ENCODE assay signal across 8 cellular contexts in the genomic region with DNA sequence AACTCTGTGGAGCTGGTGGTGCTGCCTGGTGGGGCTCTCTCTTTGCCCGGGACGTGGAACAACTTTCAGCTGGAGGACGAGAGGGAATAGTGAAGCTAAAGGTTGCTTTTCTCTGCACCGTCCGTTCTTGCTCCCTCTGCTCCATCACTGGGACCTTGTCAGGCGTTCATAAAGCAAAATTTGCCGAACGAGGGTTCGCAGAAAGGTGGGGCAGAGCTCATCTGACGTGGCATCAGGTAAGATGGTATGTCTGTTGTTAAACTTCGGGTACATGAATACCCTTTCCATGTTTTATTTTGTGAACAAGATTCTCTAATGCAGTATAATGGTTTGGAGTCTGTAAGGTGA.
DNase-seq lines count a peak whose midpoint lies in the region; ATAC-seq lines count a peak whose summit lies in the region.

No MANE protein-coding gene starts in this region.

- H3K4me1 ChIP-seq in ACC112 (ENCODE audit: control insufficient read depth, insufficient read depth, low read length, unreplicated experiment) (no peaks in the 10 kb centered on the region), HAP-1 (peaks cover 11% of the 10 kb centered on the region)

- H2AFZ ChIP-seq in ACC112 (ENCODE audit: low read length, unreplicated experiment), result peak overlapping the region; percentile 88

- H3K79me2 ChIP-seq in ACC112 (ENCODE audit: control insufficient read depth, insufficient read depth, low read length, unreplicated experiment), result peaks cover 3% of the 10 kb centered on the region

- no peaks in the 10 kb centered on the region for H3K27me3 Mint-ChIP-seq in activated naive CD8-positive, alpha-beta T cell

- peaks cover 4% of the 10 kb centered on the region for H3K36me3 Mint-ChIP-seq in activated naive CD8-positive, alpha-beta T cell
- H3K36me3 Mint-ChIP-seq in stimulated activated effector memory CD8-positive, alpha-beta T cell treated with anti-CD3 and anti-CD28 coated beads, Interleukin-12 subunit alpha, Interleukin-12 subunit beta, amount 100 ng/mL, for 72 hours, result no peaks in the 10 kb centered on the region

- H3K4me3 ChIP-seq in ACC112 (ENCODE audit: low read depth, low read length) (peak overlapping the region; percentile 85), HAP-1 (peak overlapping the region; percentile 65), iPS-11a (ENCODE audit: low read depth, low read length) (peak overlapping the region; percentile 83)

- DNase-seq in HAP-1 (ENCODE audit: low spot score in 2 of 2) (no peak), CD1c-positive myeloid dendritic cell (ENCODE audit: extremely low spot score) (no peak)
- DNase-seq in stimulated activated effector memory CD8-positive, alpha-beta T cell treated with anti-CD3 and anti-CD28 coated beads, Interleukin-12 subunit alpha, Interleukin-12 subunit beta, amount 100 ng/mL, for 72 hours (ENCODE audit: low spot score in 2 of 2), result no peak
- DNase-seq in central memory CD4-positive, alpha-beta T cell, result no peak
- no peak for DNase-seq in activated CD8-positive, alpha-beta memory T cell treated with anti-CD3 and anti-CD28 coated beads, Interleukin-2, amount 50 U/mL, for 48 hours

- H3K9me3 ChIP-seq in HAP-1, result no peaks in the 10 kb centered on the region

- H3K9me3 Mint-ChIP-seq in activated naive CD8-positive, alpha-beta T cell (ENCODE audit: low read depth), result no peaks in the 10 kb centered on the region
- H3K9me3 Mint-ChIP-seq in stimulated activated effector memory CD8-positive, alpha-beta T cell treated with anti-CD3 and anti-CD28 coated beads, Interleukin-12 subunit alpha, Interleukin-12 subunit beta, amount 100 ng/mL, for 72 hours, result no peaks in the 10 kb centered on the region

- in situ Hi-C loops in HAP-1 (cut with MboI; ENCODE audit: low sequenced_read_pairs), result no loop called here

- peak overlapping the region; percentile 79 for H3K27ac Mint-ChIP-seq in activated naive CD8-positive, alpha-beta T cell
- peak overlapping the region; percentile 91 for H3K27ac Mint-ChIP-seq in stimulated activated effector memory CD8-positive, alpha-beta T cell treated with anti-CD3 and anti-CD28 coated beads, Interleukin-12 subunit alpha, Interleukin-12 subunit beta, amount 100 ng/mL, for 72 hours

- H3K4me3 Mint-ChIP-seq in activated naive CD8-positive, alpha-beta T cell, result peak overlapping the region; percentile 95
- H3K4me3 Mint-ChIP-seq in stimulated activated effector memory CD8-positive, alpha-beta T cell treated with anti-CD3 and anti-CD28 coated beads, Interleukin-12 subunit alpha, Interleukin-12 subunit beta, amount 100 ng/mL, for 72 hours, result peak overlapping the region; percentile 92

- H3K27me3 ChIP-seq in ACC112 (ENCODE audit: insufficient read depth, low read length), result no peaks in the 10 kb centered on the region
- H3K27me3 ChIP-seq in HAP-1 (ENCODE audit: low read depth), result 0 out of 2 replicates have a peak, but pooled peaks cover 2% of the 10 kb centered on the region

- peaks cover 29% of the 10 kb centered on the region for H3K4me1 Mint-ChIP-seq in activated naive CD8-positive, alpha-beta T cell (ENCODE audit: low read depth)
- peaks cover 26% of the 10 kb centered on the region for H3K4me1 Mint-ChIP-seq in stimulated activated effector memory CD8-positive, alpha-beta T cell treated with anti-CD3 and anti-CD28 coated beads, Interleukin-12 subunit alpha, Interleukin-12 subunit beta, amount 100 ng/mL, for 72 hours

- H3K27ac ChIP-seq in ACC112 (ENCODE audit: low read depth, low read length), result 0 out of 2 replicates have a peak overlapping the region, but pooled peaks have one; percentile 8

- no peaks in the 10 kb centered on the region; the same call in 1 of the 2 replicates for H3K36me3 ChIP-seq in ACC112 (ENCODE audit: insufficient read depth, low read length)
- no peaks in the 10 kb centered on the region for H3K36me3 ChIP-seq in HAP-1 (replicated peaks)

- ATAC-seq in stimulated activated effector memory CD8-positive, alpha-beta T cell treated with anti-CD3 and anti-CD28 coated beads, Interleukin-12 subunit alpha, Interleukin-12 subunit beta, amount 100 ng/mL, for 72 hours, result peak; percentile 4
